ENCODE assay signal across 27 cellular contexts in genomic region chr1:18373151-18373550, GRCh38.
"Had no signal": no experiment of that assay in that cellular context is flagged by ENCODE, and none has a peak within 500 bp of the region (broad histone marks: within the 10 kb centered on the region; RNA-seq: fewer than 3 reads in every experiment).

No MANE protein-coding gene starts in this region.

- H3K36me3 ChIP-seq: adrenal gland, brain microvascular endothelial cell, breast epithelium had no signal

- H3K27ac ChIP-seq: adrenal gland, body of pancreas, brain microvascular endothelial cell, breast epithelium, VCaP had no signal

- H3K9me3 ChIP-seq: adrenal gland, body of pancreas, breast epithelium had no signal

- ATAC-seq: activated CD8-positive, alpha-beta memory T cell treated with anti-CD3 and anti-CD28 coated beads, Interleukin-2, amount 10 ng/mL, durations not matched to agents 7 days and 5 days; activated CD8-positive, alpha-beta T cell treated with anti-CD3 and anti-CD28 coated beads, Interleukin-2, amount 10 ng/mL, durations not matched to agents 7 days and 5 days; activated naive CD4-positive, alpha-beta T cell treated with anti-CD3 and anti-CD28 coated beads, Interleukin-2, amount 50 U/mL, for 72 hours; activated T-cell treated with anti-CD3 and anti-CD28 coated beads, Interleukin-2, amount 50 U/mL, for 4 hours; activated T-cell treated with anti-CD3 and anti-CD28 coated beads, Interleukin-2, amount 50 U/mL, for 72 hours; activated T-helper 17 cell treated with anti-CD3 and anti-CD28 coated beads, Interleukin-2, amount 50 U/mL, for 72 hours; body of pancreas had no signal

- H3K4me1 ChIP-seq: adrenal gland, body of pancreas, breast epithelium had no signal

- H3K27me3 ChIP-seq: adrenal gland, body of pancreas, brain microvascular endothelial cell had no signal

- DNase-seq: activated B cell treated with CpG ODN at 0.5 μM for 24 hours; activated CD4-positive, alpha-beta memory T cell treated with anti-CD3 and anti-CD28 coated beads, Interleukin-2, amount 10 ng/mL, durations not matched to agents 7 days and 5 days; activated CD4-positive, alpha-beta T cell treated with anti-CD3 and anti-CD28 coated beads for 4 hours; activated CD4-positive, CD25-positive, alpha-beta regulatory T cell treated with anti-CD3 and anti-CD28 coated beads, Interleukin-2, amount 50 U/mL, for 72 hours; activated CD8-positive, alpha-beta memory T cell treated with anti-CD3 and anti-CD28 coated beads for 24 hours; activated CD8-positive, alpha-beta memory T cell treated with anti-CD3 and anti-CD28 coated beads, Interleukin-2, amount 10 ng/mL, durations not matched to agents 7 days and 5 days; activated effector memory CD4-positive, alpha-beta T cell treated with anti-CD3 and anti-CD28 coated beads, Interleukin-2, amount 50 U/mL, for 16 hours; activated gamma-delta T cell treated with Interleukin-2 at 50 U/mL for 16 hours; activated naive CD4-positive, alpha-beta T cell; activated naive CD4-positive, alpha-beta T cell treated with anti-CD3 and anti-CD28 coated beads, Interleukin-2, amount 50 U/mL, for 16 hours; activated naive CD8-positive, alpha-beta T cell treated with anti-CD3 and anti-CD28 coated beads for 36 hours; activated T-cell treated with anti-CD3 and anti-CD28 coated beads, Interleukin-2, amount 50 U/mL, for 4 hours; amniotic stem cell; aorta; brain microvascular endothelial cell; central memory CD4-positive, alpha-beta T cell; T-helper 1 cell; T-helper 2 cell; T-helper 9 cell had no signal

- H3K4me3 ChIP-seq: adrenal gland, body of pancreas, breast epithelium had no signal
